Comparison of ENCODE assay signal across 24 cellular contexts in genomic region chr4:52976523-52977230, GRCh38.
"Had no signal": no experiment of that assay in that cellular context is flagged by ENCODE, and none has a peak within 500 bp of the region (broad histone marks: within the 10 kb centered on the region; RNA-seq: fewer than 3 reads in every experiment).

No MANE protein-coding gene starts in this region.

- H3K27me3 Mint-ChIP-seq: activated naive CD8-positive, alpha-beta T cell treated with anti-CD3 and anti-CD28 coated beads, Interleukin-2, amount 50 U/mL, for 24 hours; effector memory CD8-positive, alpha-beta T cell; natural killer cell treated with Interleukin-12 subunit alpha and Interleukin-12 subunit beta and Interleukin-15 and Interleukin-18, amount 100 ng/mL, for 72 hours; progenitor cell of endocrine pancreas had no signal

- H3K4me1 Mint-ChIP-seq: activated naive CD8-positive, alpha-beta T cell treated with anti-CD3 and anti-CD28 coated beads, Interleukin-2, amount 50 U/mL, for 24 hours had no signal

- H3K27ac Mint-ChIP-seq: activated naive CD8-positive, alpha-beta T cell treated with anti-CD3 and anti-CD28 coated beads, Interleukin-2, amount 50 U/mL, for 24 hours; effector memory CD8-positive, alpha-beta T cell; natural killer cell treated with Interleukin-12 subunit alpha and Interleukin-12 subunit beta and Interleukin-15 and Interleukin-18, amount 100 ng/mL, for 72 hours; progenitor cell of endocrine pancreas; T-helper 1 cell treated with Interleukin-12 subunit alpha and Interleukin-12 subunit beta and Interleukin-4 antibody, amounts not matched to agents 30 μg/mL and 1 μg/mL, for 36 hours had no signal

- DNase-seq: activated CD4-positive, alpha-beta T cell treated with anti-CD3 and anti-CD28 coated beads for 1 hour; activated CD4-positive, alpha-beta T cell treated with anti-CD3 and anti-CD28 coated beads, Interleukin-2, amount 50 U/mL, for 4 hours; activated effector memory CD4-positive, alpha-beta T cell treated with Interleukin-2 at 50 U/mL for 16 hours; activated naive CD4-positive, alpha-beta T cell treated with anti-CD3 and anti-CD28 coated beads, Interleukin-2, amount 50 U/mL, for 16 hours; activated naive CD8-positive, alpha-beta T cell treated with anti-CD3 and anti-CD28 coated beads, Interleukin-2, amount 50 U/mL, for 24 hours; amygdala; caudate nucleus; cortex of kidney; effector memory CD8-positive, alpha-beta T cell; islet precursor cell; left ventricle myocardium inferior; mesendoderm; mucosa of descending colon; sigmoid colon; small intestine; stimulated activated naive CD4-positive, alpha-beta T cell; SW 1271; T-helper 9 cell; tibial artery; WERI-Rb-1 had no signal

- H3K4me3 Mint-ChIP-seq: activated naive CD8-positive, alpha-beta T cell treated with anti-CD3 and anti-CD28 coated beads, Interleukin-2, amount 50 U/mL, for 24 hours; effector memory CD8-positive, alpha-beta T cell; natural killer cell treated with Interleukin-12 subunit alpha and Interleukin-12 subunit beta and Interleukin-15 and Interleukin-18, amount 100 ng/mL, for 72 hours; T-helper 1 cell treated with Interleukin-12 subunit alpha and Interleukin-12 subunit beta and Interleukin-4 antibody, amounts not matched to agents 30 μg/mL and 1 μg/mL, for 36 hours had no signal

- H3K9me3 Mint-ChIP-seq: activated naive CD8-positive, alpha-beta T cell treated with anti-CD3 and anti-CD28 coated beads, Interleukin-2, amount 50 U/mL, for 24 hours; effector memory CD8-positive, alpha-beta T cell; natural killer cell treated with Interleukin-12 subunit alpha and Interleukin-12 subunit beta and Interleukin-15 and Interleukin-18, amount 100 ng/mL, for 72 hours; T-helper 1 cell treated with Interleukin-12 subunit alpha and Interleukin-12 subunit beta and Interleukin-4 antibody, amounts not matched to agents 30 μg/mL and 1 μg/mL, for 36 hours had no signal

- ATAC-seq: activated naive CD8-positive, alpha-beta T cell treated with anti-CD3 and anti-CD28 coated beads, Interleukin-2, amount 50 U/mL, for 24 hours; effector memory CD8-positive, alpha-beta T cell; gastroesophageal sphincter; mucosa of descending colon had no signal
